In the genomic region with DNA sequence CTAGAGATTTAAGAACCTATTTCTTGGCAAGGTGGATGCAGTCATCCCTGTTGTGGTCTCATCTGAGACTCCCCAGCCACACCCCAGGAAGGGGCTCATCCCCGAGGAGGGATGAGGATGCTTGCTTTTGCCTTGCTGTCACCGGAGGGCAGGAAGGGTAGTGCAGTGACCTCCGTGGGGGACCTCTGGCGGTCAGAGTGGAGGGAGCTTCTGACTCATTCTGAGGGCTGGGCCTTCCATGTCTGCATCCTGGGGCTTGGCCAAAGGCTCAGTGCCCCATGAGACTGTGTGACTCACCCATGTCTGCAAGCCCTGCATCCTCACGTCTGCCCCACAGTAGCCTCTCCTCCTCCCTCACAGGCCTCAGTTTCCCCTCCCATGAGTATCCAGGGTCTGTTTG, we compare ENCODE assay signal across 8 cellular contexts. TPM values are rescaled to one million over a fixed set of nuclear protein-coding genes. Genes with fewer than 3 reads are reported as not detected.
DNase-seq lines count a peak whose midpoint lies in the region; ATAC-seq and TF ChIP-seq lines count a peak whose summit lies in the region.

No MANE protein-coding gene starts in this region.

- DNase-seq in GM13976 (ENCODE audit: low spot score) (peak; percentile 64), RWPE2 (ENCODE audit: low spot score) (no peak), fibroblast of villous mesenchyme (ENCODE audit: low read depth) (peak; percentile 95), sciatic nerve (ENCODE audit: low spot score) (peak; percentile 92), activated gamma-delta T cell treated with Interleukin-2 at 50 U/mL for 16 hours (no peak), germinal center (ENCODE audit: low spot score) (no peak), AML-193 (lab: John Stamatoyannopoulos, UW) (no peak), NCI-H1436 (lab: John Stamatoyannopoulos, UW) (no peak)

- H3K4me1 ChIP-seq in RWPE2 (ENCODE audit: insufficient read depth, poor library complexity, severe bottlenecking) = peaks cover 14% of the 10 kb centered on the region

- H3K27me3 ChIP-seq in RWPE2 (ENCODE audit: insufficient read depth, poor library complexity, severe bottlenecking) = no peaks in the 10 kb centered on the region

- H3K4me3 ChIP-seq in RWPE2 (ENCODE audit: severe bottlenecking) (no peak overlapping the region), fibroblast of villous mesenchyme (ENCODE audit: low read depth, low read length) (no peak overlapping the region)

- ATAC-seq in RWPE2 (ENCODE audit: low read depth) = peak; percentile 65
- peak; percentile 84 for ATAC-seq in sciatic nerve

- H3K9me3 ChIP-seq in RWPE2 (ENCODE audit: severe bottlenecking) = no peaks in the 10 kb centered on the region

- intact Hi-C loops in sciatic nerve (cut with DNase I) = no loop called here

- in situ Hi-C loops in GM13976 (cut with MboI; ENCODE audit: low sequenced_read_pairs, unreplicated experiment) = no loop called here

- peaks cover 100% of the 10 kb centered on the region for H3K36me3 ChIP-seq in RWPE2 (ENCODE audit: low read depth)

- H3K27ac ChIP-seq in RWPE2 (ENCODE audit: poor library complexity, severe bottlenecking) = peak overlapping the region; percentile 35

- TF ChIP-seq CTCF in GM13976 (IDR thresholded peaks at IDR 0.05; ENCODE audit: borderline replicate concordance, control extremely low read depth, extremely low read depth, insufficient read depth, missing control alignments) = peak; percentile 13
- TF ChIP-seq CTCF in RWPE2 (IDR thresholded peaks at IDR 0.05; ENCODE audit: poor library complexity, severe bottlenecking) = peak; percentile 57
- peak; percentile 63 for TF ChIP-seq CTCF in fibroblast of villous mesenchyme (IDR thresholded peaks at IDR 0.05; ENCODE audit: insufficient read depth, low read depth, low read length)

RNA-seq across cellular contexts. Expression of gene UQCC2, which starts 38.7 kb away (rescaled TPM):
- total RNA-seq in fibroblast of villous mesenchyme = 23.8 and 24.6 TPM in 2 replicates
- total RNA-seq in sciatic nerve = 32.7 TPM

RNA-seq across cellular contexts. Expression of gene ITPR3, which starts 51.7 kb away (rescaled TPM):
- 15.1 and 20.6 TPM in 2 replicates for total RNA-seq in fibroblast of villous mesenchyme
- 88.6 TPM for total RNA-seq in sciatic nerve

Comparison
In these comparisons a context has a peak if more than half of its experiments do, and no peak if none do; other contexts are left out.
1. DNase-seq: peak in GM13976 (single experiment), fibroblast of villous mesenchyme (single experiment) and sciatic nerve (single experiment); none in RWPE2 (single experiment), activated gamma-delta T cell treated with Interleukin-2 at 50 U/mL for 16 hours (single experiment), germinal center (single experiment), AML-193 (0 of 2) and NCI-H1436 (single experiment).
2. CTCF ChIP-seq: peak in every context shown above with its lines; median percentile 63 in fibroblast of villous mesenchyme; 57 in RWPE2; 13 in GM13976.